ENCODE assay signal across 9 cellular contexts in genomic region chr4:113645771-113646455, GRCh38.
DNase-seq lines count a peak whose midpoint lies in the region; ATAC-seq, FAIRE-seq and TF ChIP-seq lines count a peak whose summit lies in the region.
"Had no signal": no experiment of that assay in that cellular context is flagged by ENCODE, and none has a peak within 500 bp of the region (broad histone marks: within the 10 kb centered on the region; RNA-seq: fewer than 3 reads in every experiment).

No MANE protein-coding gene starts in this region.

- CTCF ChIA-PET in endothelial cell of umbilical vein (lab: Charles Lee): interaction anchor here (0.9 to 1.7 kb wide), 4 partner anchors 14 to 99 kb away, joined by 3 to 5 read pairs (median 4); no protein-coding TSS in a partner anchor

- H3K9ac ChIP-seq in endothelial cell of umbilical vein (replicated peaks; ENCODE audit: extremely low read depth, insufficient read depth, low read length): no peak overlapping the region

- peak overlapping the region; percentile 2 for H3K4me2 ChIP-seq in endothelial cell of umbilical vein (ENCODE audit: insufficient read depth, low read length)

- no peaks in the 10 kb centered on the region for H3K79me2 ChIP-seq in endothelial cell of umbilical vein (ENCODE audit: control insufficient read depth, insufficient read depth, low read length)

- TF ChIP-seq CTCF in endothelial cell of umbilical vein (IDR thresholded peaks at IDR 0.05; ENCODE audit: extremely low read depth in 1 of 2, insufficient read depth in 1 of 2, low read depth in 1 of 2, low read length in 2 of 2): no peak

- no peak for TF ChIP-seq POLR2A in endothelial cell of umbilical vein (IDR thresholded peaks at IDR 0.05; ENCODE audit: low read depth, low read length)

- peak; percentile 78 for FAIRE-seq in endothelial cell of umbilical vein (lab: Jason Lieb, UNC)

- no peaks in the 10 kb centered on the region for H4K20me1 ChIP-seq in endothelial cell of umbilical vein (replicated peaks; ENCODE audit: control insufficient read depth, extremely low read depth, insufficient read depth, low read length)

- ATAC-seq in GM21360 (IDR thresholded peaks at IDR 0.05; ENCODE audit: unreplicated experiment): no peak
- ATAC-seq in GM21717 (IDR thresholded peaks at IDR 0.05; ENCODE audit: unreplicated experiment): no peak
- ATAC-seq in GM19324 (IDR thresholded peaks at IDR 0.05; ENCODE audit: low FRiP score, unreplicated experiment): no peak
- no peak for ATAC-seq in GM21786 (IDR thresholded peaks at IDR 0.05; ENCODE audit: unreplicated experiment)

- intact Hi-C loops in endothelial cell of umbilical vein (cut with micrococcal nuclease): loop anchor here (10.0 kb wide), 1 partner anchor 351 kb away; no protein-coding TSS in a partner anchor

- dilution Hi-C loops in endothelial cell of umbilical vein (cut with MboI; ENCODE audit: extremely low pct_ligation_motif_present, low sequenced_read_pairs): no loop called here

- H3K4me1 ChIP-seq in endothelial cell of umbilical vein (ENCODE audit: control insufficient read depth, extremely low read depth, insufficient read depth, low read length): peaks cover 11% of the 10 kb centered on the region

- no peaks in the 10 kb centered on the region for H3K36me3 ChIP-seq in endothelial cell of umbilical vein (ENCODE audit: control insufficient read depth in 2 of 2, extremely low read depth in 1 of 2, insufficient read depth in 2 of 2, low read length in 2 of 2)

- no TSS peak for BruUV-seq in endothelial cell of umbilical vein (replicated peaks; lab: Mats Ljungman, UMichigan)

- H3K27ac ChIP-seq in endothelial cell of umbilical vein (ENCODE audit: insufficient read depth, low read depth, low read length): no peak overlapping the region

- no peak overlapping the region for H2AFZ ChIP-seq in endothelial cell of umbilical vein (ENCODE audit: low read depth, low read length)

- no peak overlapping the region for H3K4me3 ChIP-seq in endothelial cell of umbilical vein (replicated peaks in 1 of 3; ENCODE audit: insufficient read depth in 1 of 3, low read depth in 1 of 3, low read length in 3 of 3)

- no peaks in the 10 kb centered on the region for H3K9me1 ChIP-seq in endothelial cell of umbilical vein (replicated peaks; ENCODE audit: control insufficient read depth, extremely low read depth, insufficient read depth, low read length)

- no peaks in the 10 kb centered on the region for H3K27me3 ChIP-seq in endothelial cell of umbilical vein (ENCODE audit: control insufficient read depth in 2 of 2, insufficient read depth in 2 of 2, low read length in 2 of 2)

- DNase-seq in DMS153 (lab: John Stamatoyannopoulos, UW) (peak; percentile 73), NCI-H146 treated with DMSO at 0.1 percent for 48 hours (lab: John Stamatoyannopoulos, UW; ENCODE audit: unreplicated experiment) (peak; percentile 17), endothelial cell of umbilical vein (ENCODE audit: low read depth, low spot score) (peak; percentile 89), mucosa of gallbladder (ENCODE audit: low spot score) (peak; percentile 43)
- DNase-seq: stimulated activated CD4-positive, alpha-beta T cell treated with anti-CD3 and anti-CD28 coated beads, Interleukin-2, amount 100 ng/mL, for 48 hours had no signal

- no peaks in the 10 kb centered on the region for H3K9me3 ChIP-seq in endothelial cell of umbilical vein (replicated peaks; ENCODE audit: control insufficient read depth, insufficient read depth, low read length)

- POLR2A ChIA-PET in endothelial cell of umbilical vein (lab: Charles Lee): no interaction called here

TF ChIP-seq in endothelial cell of umbilical vein, 7 proteins besides CTCF, POLR2A, EP300 and RAD21:
- no peak for TF ChIP-seq EZH2 (IDR thresholded peaks at IDR 0.05; ENCODE audit: borderline replicate concordance, low read depth, low read length, severe bottlenecking)
- no peak for TF ChIP-seq GATA2 (IDR thresholded peaks at IDR 0.05; ENCODE audit: insufficient read depth, insufficient read length, low read depth, low read length)
- no peak for TF ChIP-seq FOS (IDR thresholded peaks at IDR 0.05; ENCODE audit: borderline replicate concordance, insufficient read depth, low read length)
- no peak for TF ChIP-seq POLR2AphosphoS5 (IDR thresholded peaks at IDR 0.05; ENCODE audit: insufficient read depth, low read depth, low read length)
- TF ChIP-seq, protein P1, sequence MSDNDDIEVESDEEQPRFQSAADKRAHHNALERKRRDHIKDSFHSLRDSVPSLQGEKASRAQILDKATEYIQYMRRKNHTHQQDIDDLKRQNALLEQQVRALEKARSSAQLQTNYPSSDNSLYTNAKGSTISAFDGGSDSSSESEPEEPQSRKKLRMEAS (IDR thresholded peaks at IDR 0.05; ENCODE audit: insufficient read depth, insufficient read length): no peak

Comparison
In these comparisons a context has a peak if more than half of its experiments do, and no peak if none do; other contexts are left out.
1. DNase-seq: peak in every context shown above with its lines; median percentile 89 in endothelial cell of umbilical vein; 73 in DMS153; 43 in mucosa of gallbladder; 17 in NCI-H146 treated with DMSO at 0.1 percent for 48 hours.